Comparison of ENCODE assay signal across 1 cellular context in genomic region chr21:35017256-35017655, GRCh38.
TF ChIP-seq lines count a peak whose summit lies in the region.

No MANE protein-coding gene starts in this region.

TF ChIP-seq in IMR-90, 13 proteins besides CTCF, POLR2A, EP300 and RAD21 (continued from another document):
- no peak for TF ChIP-seq FOS (IDR thresholded peaks at IDR 0.05; ENCODE audit: low read depth, low read length)
